ENCODE assay signal across 17 cellular contexts in the genomic region with DNA sequence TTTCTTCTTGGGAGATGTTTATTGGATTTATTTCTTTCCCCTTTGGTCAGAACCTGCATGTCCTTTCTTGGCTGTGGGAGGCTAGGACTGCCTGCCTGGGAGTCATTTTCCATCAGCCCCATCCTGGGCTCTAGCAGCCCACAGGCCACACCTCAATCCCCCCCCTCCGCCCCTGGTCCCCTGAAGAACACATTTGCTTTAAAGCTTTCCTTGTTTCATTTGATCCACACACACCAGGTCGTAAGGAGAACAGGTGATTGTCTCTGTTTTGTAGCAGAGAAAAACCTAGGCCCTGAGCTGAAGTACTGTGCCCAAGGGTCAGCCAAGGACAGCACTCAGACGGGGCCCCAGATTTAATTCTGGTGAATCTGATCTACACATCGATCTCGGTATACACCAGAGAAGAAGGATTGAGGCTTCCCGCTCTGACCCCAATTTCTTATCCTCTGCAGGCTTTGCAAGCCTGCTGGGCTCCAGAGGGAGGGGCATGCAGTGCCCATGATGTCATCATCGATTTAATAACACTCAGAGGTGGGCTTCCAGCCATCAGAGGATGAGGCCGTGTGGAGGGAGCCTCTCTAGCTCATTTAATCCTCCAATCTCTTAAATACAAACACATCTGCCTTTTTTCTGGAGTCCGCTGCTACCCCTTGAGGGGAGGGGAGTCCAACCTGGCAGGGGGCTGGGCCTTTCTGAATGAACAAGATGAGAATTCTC. TPM values are rescaled to one million over a fixed set of nuclear protein-coding genes. Genes with fewer than 3 reads are reported as not detected.
A peak's percentile ranks its signal among the peaks of the same experiment; 100 is the strongest.
DNase-seq lines count a peak whose midpoint lies in the region; ATAC-seq and TF ChIP-seq lines count a peak whose summit lies in the region.
"Had no signal": no experiment of that assay in that cellular context is flagged by ENCODE, and none has a peak within 500 bp of the region (broad histone marks: within the 10 kb centered on the region; RNA-seq: fewer than 3 reads in every experiment).

No MANE protein-coding gene starts in this region.

- ATAC-seq in activated CD8-positive, alpha-beta memory T cell treated with anti-CD3 and anti-CD28 coated beads, Interleukin-2, amount 10 ng/mL, durations not matched to agents 7 days and 5 days: no peak
- ATAC-seq in stimulated activated memory B cell treated with anti-CD40 and anti-IgM and Interleukin-4, amounts not matched to agents 10 μg/mL and 1 μg/mL and 100 μg/mL, for 72 hours: no peak
- no peak for ATAC-seq in GM19397 (IDR thresholded peaks at IDR 0.05; ENCODE audit: unreplicated experiment)
- ATAC-seq: activated CD4-positive, CD25-positive, alpha-beta regulatory T cell treated with anti-CD3 and anti-CD28 coated beads, Interleukin-2, amount 50 U/mL, for 24 hours; gastrocnemius medialis; psoas muscle had no signal

- no peaks in the 10 kb centered on the region for H3K9me2 ChIP-seq in OCI-LY7 (ENCODE audit: insufficient read depth, low read length)

- 0 out of 2 replicates have a peak, but pooled peaks cover 5% of the 10 kb centered on the region for H3K36me3 ChIP-seq in OCI-LY7 (ENCODE audit: insufficient read depth, low read length)
- H3K36me3 ChIP-seq: gastrocnemius medialis, left ventricle myocardium inferior, thoracic aorta had no signal

- no peaks in the 10 kb centered on the region for H3K9me3 ChIP-seq in OCI-LY7 (ENCODE audit: low read length)
- H3K9me3 ChIP-seq: gastrocnemius medialis, left ventricle myocardium inferior, psoas muscle, thoracic aorta had no signal

- H2AFZ ChIP-seq in OCI-LY7 (ENCODE audit: low read length): no peak overlapping the region

- peaks cover 10% of the 10 kb centered on the region for H3K27me3 Mint-ChIP-seq in activated CD8-positive, alpha-beta memory T cell treated with anti-CD3 and anti-CD28 coated beads, Interleukin-2, amount 10 ng/mL, durations not matched to agents 7 days and 5 days
- peaks cover 11% of the 10 kb centered on the region for H3K27me3 Mint-ChIP-seq in stimulated activated memory B cell treated with anti-CD40 and anti-IgM and Interleukin-4, amounts not matched to agents 10 μg/mL and 1 μg/mL and 100 μg/mL, for 72 hours

- intact Hi-C loops in OCI-LY7 (cut with micrococcal nuclease; ENCODE audit: unreplicated experiment): no loop called here

- H4K20me1 ChIP-seq in OCI-LY7 (ENCODE audit: insufficient read depth, low read length): no peaks in the 10 kb centered on the region

- H3K27ac ChIP-seq in OCI-LY7 (ENCODE audit: low read depth, low read length, poor library complexity, severe bottlenecking): no peak overlapping the region
- H3K27ac ChIP-seq: thoracic aorta had no signal

- DNase-seq in activated CD8-positive, alpha-beta memory T cell treated with anti-CD3 and anti-CD28 coated beads, Interleukin-2, amount 10 ng/mL, durations not matched to agents 7 days and 5 days: no peak
- DNase-seq in activated CD8-positive, alpha-beta memory T cell treated with anti-CD3 and anti-CD28 coated beads, Interleukin-2, amount 50 U/mL, for 4 hours: no peak
- DNase-seq in OCI-LY7 (ENCODE audit: low spot score) (no peak), ecto neural progenitor cell (ENCODE audit: low spot score) (peak; percentile 54), foreskin melanocyte (no peak), iPS-NIHi7 (ENCODE audit: extremely low spot score) (no peak)
- DNase-seq: gastrocnemius medialis; GOT3; KBM-7; left ventricle myocardium inferior; Right ventricle myocardium superior; stimulated activated CD4-positive, alpha-beta T cell treated with anti-CD3 and anti-CD28 coated beads, Interleukin-4, amount 100 ng/mL, for 1 hour had no signal

- no peak overlapping the region for H3K4me3 ChIP-seq in OCI-LY7 (ENCODE audit: low read depth, low read length, poor library complexity, severe bottlenecking)
- H3K4me3 ChIP-seq: gastrocnemius medialis, left ventricle myocardium inferior, psoas muscle, thoracic aorta had no signal

- peaks cover 27% of the 10 kb centered on the region for H3K4me1 Mint-ChIP-seq in activated CD8-positive, alpha-beta memory T cell treated with anti-CD3 and anti-CD28 coated beads, Interleukin-2, amount 10 ng/mL, durations not matched to agents 7 days and 5 days
- H3K4me1 Mint-ChIP-seq in stimulated activated memory B cell treated with anti-CD40 and anti-IgM and Interleukin-4, amounts not matched to agents 10 μg/mL and 1 μg/mL and 100 μg/mL, for 72 hours: peaks cover 40% of the 10 kb centered on the region

- POLR2A ChIA-PET in OCI-LY7 (lab: Charles Lee): interaction anchor here (0.7 kb wide), 1 partner anchor 1180 kb away, joined by 5 read pairs; no protein-coding TSS in a partner anchor

- H3K4me3 Mint-ChIP-seq in activated CD8-positive, alpha-beta memory T cell treated with anti-CD3 and anti-CD28 coated beads, Interleukin-2, amount 10 ng/mL, durations not matched to agents 7 days and 5 days: peak overlapping the region; percentile 10
- H3K4me3 Mint-ChIP-seq in stimulated activated memory B cell treated with anti-CD40 and anti-IgM and Interleukin-4, amounts not matched to agents 10 μg/mL and 1 μg/mL and 100 μg/mL, for 72 hours: peak overlapping the region; percentile 27

- peak overlapping the region; percentile 89 for H3K4me2 ChIP-seq in OCI-LY7 (ENCODE audit: low read length)

- H3K79me2 ChIP-seq in OCI-LY7 (ENCODE audit: insufficient read depth, low read depth, low read length): peaks cover 29% of the 10 kb centered on the region

- CTCF ChIA-PET in activated CD8-positive, alpha-beta memory T cell treated with anti-CD3 and anti-CD28 coated beads, Interleukin-2, amount 10 ng/mL, durations not matched to agents 7 days and 5 days (lab: Charles Lee): interaction anchor here (1.2 to 3.3 kb wide), 3 partner anchors 22 to 328 kb away, joined by 3 to 12 read pairs (median 4); no protein-coding TSS in a partner anchor
- CTCF ChIA-PET in OCI-LY7 (lab: Charles Lee; ENCODE audit: unreplicated experiment): interaction anchor here (0.6 kb wide), 1 partner anchor 88 kb away, joined by 4 read pairs; no protein-coding TSS in a partner anchor

- H3K4me1 ChIP-seq in OCI-LY7 (ENCODE audit: insufficient read depth, low read length, poor library complexity, severe bottlenecking): peaks cover 32% of the 10 kb centered on the region

- TF ChIP-seq CTCF in OCI-LY7 (conservative IDR thresholded peaks at IDR 0.05; ENCODE audit: low read length): no peak

- H3K27ac Mint-ChIP-seq in activated CD8-positive, alpha-beta memory T cell treated with anti-CD3 and anti-CD28 coated beads, Interleukin-2, amount 10 ng/mL, durations not matched to agents 7 days and 5 days: no peak overlapping the region
- H3K27ac Mint-ChIP-seq in stimulated activated memory B cell treated with anti-CD40 and anti-IgM and Interleukin-4, amounts not matched to agents 10 μg/mL and 1 μg/mL and 100 μg/mL, for 72 hours: no peak overlapping the region

- BruUV-seq in OCI-LY7 (replicated peaks; lab: Mats Ljungman, UMichigan): no TSS peak

- peaks cover 9% of the 10 kb centered on the region for H3K36me3 Mint-ChIP-seq in activated CD8-positive, alpha-beta memory T cell treated with anti-CD3 and anti-CD28 coated beads, Interleukin-2, amount 10 ng/mL, durations not matched to agents 7 days and 5 days
- no peaks in the 10 kb centered on the region for H3K36me3 Mint-ChIP-seq in stimulated activated memory B cell treated with anti-CD40 and anti-IgM and Interleukin-4, amounts not matched to agents 10 μg/mL and 1 μg/mL and 100 μg/mL, for 72 hours

- no peaks in the 10 kb centered on the region for H3K9me3 Mint-ChIP-seq in activated CD8-positive, alpha-beta memory T cell treated with anti-CD3 and anti-CD28 coated beads, Interleukin-2, amount 10 ng/mL, durations not matched to agents 7 days and 5 days (ENCODE audit: low read depth)
- no peaks in the 10 kb centered on the region for H3K9me3 Mint-ChIP-seq in stimulated activated memory B cell treated with anti-CD40 and anti-IgM and Interleukin-4, amounts not matched to agents 10 μg/mL and 1 μg/mL and 100 μg/mL, for 72 hours

RNA-seq across cellular contexts. Expression of a gene that starts 1.7 kb away (rescaled TPM):
- total RNA-seq in activated CD8-positive, alpha-beta memory T cell treated with anti-CD3 and anti-CD28 coated beads, Interleukin-2, amount 10 ng/mL, durations not matched to agents 7 days and 5 days: 10 to 100 TPM; 60.2 to 64.6 TPM
- total RNA-seq in OCI-LY7 (2014; rRNA removed; shearing (Covaris generic)): 50.3 and 60.2 TPM in 2 replicates
- 101 and 117 TPM in 2 replicates for total RNA-seq in OCI-LY7 (2022)

RNA-seq across cellular contexts. Expression of a gene that starts 26.1 kb away (rescaled TPM):
- 10 to 100 TPM; 11.1 to 13.1 TPM for total RNA-seq in activated CD8-positive, alpha-beta memory T cell treated with anti-CD3 and anti-CD28 coated beads, Interleukin-2, amount 10 ng/mL, durations not matched to agents 7 days and 5 days
- 28.7 and 52.8 TPM in 2 replicates for total RNA-seq in OCI-LY7 (2014; rRNA removed; shearing (Covaris generic))
- 32.5 and 32.7 TPM in 2 replicates for total RNA-seq in OCI-LY7 (2022)

RNA-seq across cellular contexts. Expression of a gene that starts 46.3 kb away (rescaled TPM):
- total RNA-seq in activated CD8-positive, alpha-beta memory T cell treated with anti-CD3 and anti-CD28 coated beads, Interleukin-2, amount 10 ng/mL, durations not matched to agents 7 days and 5 days: 10 to 100 TPM; 48.3 to 50.1 TPM
- total RNA-seq in OCI-LY7 (2014; rRNA removed; shearing (Covaris generic)): 35.5 and 37.1 TPM in 2 replicates
- 37.3 and 50.8 TPM in 2 replicates for total RNA-seq in OCI-LY7 (2022)
